Comparison of ENCODE assay signal across 13 cellular contexts in genomic region chr6:85443720-85444119, GRCh38. TPM values are rescaled to one million over a fixed set of nuclear protein-coding genes. Genes with fewer than 3 reads are reported as not detected.
A peak's percentile ranks its signal among the peaks of the same experiment; 100 is the strongest.
DNase-seq lines count a peak whose midpoint lies in the region; ATAC-seq, FAIRE-seq and TF ChIP-seq lines count a peak whose summit lies in the region.
"Had no signal": no experiment of that assay in that cellular context is flagged by ENCODE, and none has a peak within 500 bp of the region (broad histone marks: within the 10 kb centered on the region; RNA-seq: fewer than 3 reads in every experiment).

No MANE protein-coding gene starts in this region.

- intact Hi-C loops in IMR-90 (cut with micrococcal nuclease), result no loop called here

- no peak overlapping the region for H3K9ac ChIP-seq in IMR-90 (ENCODE audit: low read depth, low read length)
- no peak overlapping the region for H3K9ac ChIP-seq in H1 (replicated peaks in 1 of 4; ENCODE audit: extremely low read depth in 1 of 4, low read depth in 3 of 4, low read length in 3 of 4)

- TF ChIP-seq RAD21 in A549 (conservative IDR thresholded peaks at IDR 0.05 in 1 of 2, IDR thresholded peaks at IDR 0.05 in 1 of 2), result no peak
- no peak for TF ChIP-seq RAD21 in IMR-90 (IDR thresholded peaks at IDR 0.05; ENCODE audit: low read length)
- no peak for TF ChIP-seq RAD21 in H1 (IDR thresholded peaks at IDR 0.05 in 1 of 2, conservative IDR thresholded peaks at IDR 0.05 in 1 of 2; ENCODE audit: low read depth in 2 of 2, low read length in 2 of 2)

- H2BK5ac ChIP-seq in IMR-90 (ENCODE audit: low read depth, low read length, poor library complexity, severe bottlenecking) (no peak overlapping the region), H1 (ENCODE audit: low read depth, low read length) (no peak overlapping the region)

- H3K4me3 ChIP-seq in A549 (no peak overlapping the region), IMR-90 (ENCODE audit: insufficient read depth, low read depth, low read length) (no peak overlapping the region), H1 (ENCODE audit: extremely low read depth in 1 of 4, insufficient read depth in 2 of 4, low read depth in 3 of 4, low read length in 4 of 4) (no peak overlapping the region), osteoblast (ENCODE audit: insufficient read depth, low read length) (no peak overlapping the region)

- H3K79me2 ChIP-seq in H1 (ENCODE audit: control insufficient read depth in 1 of 2, insufficient read depth in 2 of 2, low read length in 2 of 2), result no peaks in the 10 kb centered on the region
- peaks cover 14% of the 10 kb centered on the region for H3K79me2 ChIP-seq in osteoblast (ENCODE audit: insufficient read depth, low read length)

- CTCF ChIA-PET in A549 (lab: Yijun Ruan, JAX) (interaction anchor here (1.0 to 2.2 kb wide), 4 partner anchors 12 to 89 kb away, joined by 3 to 6 read pairs (median 4); no protein-coding TSS in a partner anchor), IMR-90 (lab: Yijun Ruan, JAX) (interaction anchor here (0.6 kb wide), 1 partner anchor 16 kb away, joined by 5 read pairs; no protein-coding TSS in a partner anchor), H1 (lab: Charles Lee; ENCODE audit: partially characterized antibody) (interaction anchor here (0.8 kb wide), 1 partner anchor 82 kb away, joined by 3 read pairs; no protein-coding TSS in a partner anchor)

- H4K5ac ChIP-seq in IMR-90 (ENCODE audit: low read depth, low read length) (no peak overlapping the region), H1 (ENCODE audit: insufficient read length, low read depth, low read length) (no peak overlapping the region)

- H4K91ac ChIP-seq in IMR-90 (ENCODE audit: insufficient read depth, low read depth, low read length) (no peak overlapping the region), H1 (replicated peaks; ENCODE audit: insufficient read length, low read length) (no peak overlapping the region)

- H3K18ac ChIP-seq in IMR-90 (ENCODE audit: low read depth, low read length) (no peak overlapping the region), H1 (ENCODE audit: extremely low read depth, low read length) (no peak overlapping the region)

- TF ChIP-seq EP300 in A549 (IDR thresholded peaks at IDR 0.05) (no peak), H1 (IDR thresholded peaks at IDR 0.05; ENCODE audit: borderline replicate concordance in 1 of 2, low read depth in 2 of 2, low read length in 2 of 2) (no peak)

- POLR2A ChIA-PET in A549 (lab: Yijun Ruan, JAX), result no interaction called here
- POLR2A ChIA-PET in IMR-90 (lab: Charles Lee; ENCODE audit: unreplicated experiment), result no interaction called here
- POLR2A ChIA-PET in H1 (lab: Charles Lee; ENCODE audit: partially characterized antibody), result no interaction called here

- no peak for ATAC-seq in A549
- ATAC-seq in IMR-90 (ENCODE audit: low read depth), result no peak
- ATAC-seq: CD8-positive, alpha-beta T cell; HCT116 had no signal

- H2AK9ac ChIP-seq in IMR-90 (replicated peaks; ENCODE audit: low read depth, low read length, poor library complexity), result no peak overlapping the region

- H3K4me1 ChIP-seq in A549 (peaks cover 10% of the 10 kb centered on the region; the same call in 2 of the 3 replicates), IMR-90 (ENCODE audit: control insufficient read depth, insufficient read depth, low read length) (peaks cover 10% of the 10 kb centered on the region; the same call in 1 of the 2 replicates), H1 (replicated peaks in 1 of 4; ENCODE audit: control insufficient read depth in 3 of 4, insufficient read depth in 4 of 4, low read length in 3 of 4) (no peaks in the 10 kb centered on the region), osteoblast (ENCODE audit: insufficient read depth, low read length) (peaks cover 39% of the 10 kb centered on the region)
- H3K4me1 ChIP-seq: Caco-2 had no signal

- DNase-seq in A549 (ENCODE audit: low read depth in 1 of 2, low spot score in 1 of 2) (no peak), IMR-90 (no peak), H1 (ENCODE audit: low read depth in 1 of 2, low spot score in 2 of 2) (no peak), osteoblast (ENCODE audit: insufficient read length, low spot score, missing footprints) (no peak), medulla oblongata (ENCODE audit: extremely low spot score) (no peak), substantia nigra (lab: John Stamatoyannopoulos, UW) (no peak), NOMO-1 (lab: John Stamatoyannopoulos, UW; ENCODE audit: unreplicated experiment in 2 of 2) (no peak)
- DNase-seq: Caco-2; CD8-positive, alpha-beta T cell; DND-41; GF-D8 had no signal

- no TSS peak for BruUV-seq in IMR-90 (replicated peaks; lab: Mats Ljungman, UMichigan)

- H3K23me2 ChIP-seq in H1 (ENCODE audit: low read depth, low read length), result no peaks in the 10 kb centered on the region

- H4K20me1 ChIP-seq in IMR-90 (ENCODE audit: insufficient read depth, low read length), result no peaks in the 10 kb centered on the region
- H4K20me1 ChIP-seq in H1 (replicated peaks in 1 of 2; ENCODE audit: control insufficient read depth in 1 of 2, insufficient read depth in 2 of 2, low read length in 2 of 2), result no peaks in the 10 kb centered on the region
- H4K20me1 ChIP-seq in osteoblast (ENCODE audit: insufficient read depth, low read length), result no peaks in the 10 kb centered on the region

- H3K56ac ChIP-seq in IMR-90 (ENCODE audit: extremely low read depth, insufficient read depth, low read length) (no peak overlapping the region), H1 (replicated peaks; ENCODE audit: insufficient read length, low read depth, low read length) (no peak overlapping the region)

- H2BK120ac ChIP-seq in IMR-90 (ENCODE audit: low read depth, low read length) (no peak overlapping the region), H1 (replicated peaks; ENCODE audit: low read depth, low read length) (no peak overlapping the region)

- H2BK20ac ChIP-seq in IMR-90 (ENCODE audit: low read depth, low read length), result no peak overlapping the region
- no peak overlapping the region for H2BK20ac ChIP-seq in H1 (ENCODE audit: low read length)

- H3K27ac ChIP-seq in A549 (no peak overlapping the region), IMR-90 (ENCODE audit: insufficient read depth, low read length) (no peak overlapping the region), H1 (ENCODE audit: low read depth, low read length) (no peak overlapping the region), osteoblast (ENCODE audit: low read depth, low read length) (peak overlapping the region; percentile 34), substantia nigra (ENCODE audit: low read depth, low read length, poor library complexity, severe bottlenecking) (no peak overlapping the region)

- dilution Hi-C loops in IMR-90 (cut with HindIII; ENCODE audit: low sequenced_read_pairs, unreplicated experiment), result no loop called here

- H3K23ac ChIP-seq in IMR-90 (ENCODE audit: low read depth, low read length) (0 out of 2 replicates have a peak overlapping the region, but pooled peaks have one; percentile 51), H1 (ENCODE audit: insufficient read length) (no peak overlapping the region)

- H3K79me1 ChIP-seq in IMR-90 (ENCODE audit: low read depth in 1 of 2, low read length in 2 of 2) (peaks cover 14 to 17% of the 10 kb centered on the region in 2 experiments), H1 (ENCODE audit: low read depth, low read length) (no peaks in the 10 kb centered on the region)

- H3K36me3 ChIP-seq in IMR-90 (ENCODE audit: control insufficient read depth, insufficient read depth, low read length) (no peaks in the 10 kb centered on the region), H1 (ENCODE audit: control insufficient read depth in 2 of 4, insufficient read depth in 4 of 4, low read length in 3 of 4) (no peaks in the 10 kb centered on the region), osteoblast (ENCODE audit: insufficient read depth, low read length) (peaks cover 5% of the 10 kb centered on the region)

- H2AK5ac ChIP-seq in IMR-90 (ENCODE audit: low read depth, low read length), result no peak overlapping the region
- no peak overlapping the region for H2AK5ac ChIP-seq in H1 (ENCODE audit: low read depth, low read length)

- H3K4ac ChIP-seq in IMR-90 (ENCODE audit: low read depth, low read length) (no peak overlapping the region), H1 (replicated peaks; ENCODE audit: insufficient read length, low read depth, low read length) (no peak overlapping the region)

- no peak overlapping the region for H3K14ac ChIP-seq in IMR-90 (replicated peaks; ENCODE audit: low read depth, low read length)
- no peak overlapping the region for H3K14ac ChIP-seq in H1 (ENCODE audit: insufficient read length)

- no peak overlapping the region for H3K4me2 ChIP-seq in A549
- H3K4me2 ChIP-seq in IMR-90 (ENCODE audit: low read depth, low read length), result no peak overlapping the region
- no peak overlapping the region for H3K4me2 ChIP-seq in H1 (ENCODE audit: insufficient read depth in 1 of 2, low read depth in 2 of 2, low read length in 2 of 2)
- peak overlapping the region; percentile 42 for H3K4me2 ChIP-seq in osteoblast (ENCODE audit: insufficient read depth, low read length)

- TF ChIP-seq POLR2A in A549 (IDR thresholded peaks at IDR 0.05; ENCODE audit: low read length) (no peak), IMR-90 (IDR thresholded peaks at IDR 0.05; ENCODE audit: low read depth, low read length) (no peak), H1 (IDR thresholded peaks at IDR 0.05; ENCODE audit: control extremely low read depth in 1 of 2, low read depth in 2 of 2, low read length in 2 of 2) (no peak)

- peaks cover 2% of the 10 kb centered on the region; the same call in 1 of the 2 replicates for H3K9me1 ChIP-seq in IMR-90 (ENCODE audit: insufficient read depth, low read length)

- H3K27me3 ChIP-seq in IMR-90 (ENCODE audit: control insufficient read depth, insufficient read depth, low read length) (no peaks in the 10 kb centered on the region), H1 (replicated peaks in 1 of 4; ENCODE audit: control insufficient read depth in 3 of 4, extremely low read depth in 1 of 4, insufficient read depth in 3 of 4, low read length in 3 of 4) (peaks cover 7 to 12% (median 10%) of the 10 kb centered on the region in 4 experiments), osteoblast (ENCODE audit: insufficient read depth, low read length) (no peaks in the 10 kb centered on the region)

- FAIRE-seq in A549 (lab: Jason Lieb, UNC) (no peak), H1 (lab: Jason Lieb, UNC) (no peak)
- FAIRE-seq: H54 had no signal

- H2AFZ ChIP-seq in IMR-90 (replicated peaks; ENCODE audit: low read length, poor library complexity) (no peak overlapping the region), H1 (ENCODE audit: low read length) (no peak overlapping the region), osteoblast (ENCODE audit: low read length) (no peak overlapping the region)

- H2BK12ac ChIP-seq in H1 (ENCODE audit: low read depth, low read length), result no peak overlapping the region

- no peak for TF ChIP-seq CTCF in A549 (IDR thresholded peaks at IDR 0.05)
- TF ChIP-seq CTCF in IMR-90 (conservative IDR thresholded peaks at IDR 0.05; ENCODE audit: low read depth, low read length), result no peak
- TF ChIP-seq CTCF in H1 (IDR thresholded peaks at IDR 0.05; ENCODE audit: control extremely low read depth in 1 of 3, insufficient read depth in 1 of 3, low read depth in 1 of 3, low read length in 3 of 3), result no peak
- TF ChIP-seq CTCF in osteoblast (IDR thresholded peaks at IDR 0.05; ENCODE audit: extremely low read depth, low read depth, low read length), result no peak

- in situ Hi-C loops in IMR-90 (cut with MboI; ENCODE audit: low sequenced_read_pairs), result no loop called here

- H2BK15ac ChIP-seq in IMR-90 (ENCODE audit: low read depth, low read length) (no peak overlapping the region), H1 (ENCODE audit: low read length) (no peak overlapping the region)

- H4K8ac ChIP-seq in IMR-90 (ENCODE audit: low read depth in 2 of 2, low read length in 2 of 2) (no peak overlapping the region), H1 (ENCODE audit: extremely low read depth, insufficient read depth, low read length) (no peak overlapping the region)

- H3K9me3 ChIP-seq in A549, result 0 out of 3 replicates have a peak, but pooled peaks cover 3% of the 10 kb centered on the region
- peaks cover 5% of the 10 kb centered on the region for H3K9me3 ChIP-seq in IMR-90 (ENCODE audit: control insufficient read depth, insufficient read depth, low read length)
- H3K9me3 ChIP-seq in H1 (ENCODE audit: insufficient read depth in 2 of 2, low read depth in 1 of 2, low read length in 1 of 2), result peaks cover 0 to 3% of the 10 kb centered on the region in 2 experiments; a peak in 1 of 4 replicates
- H3K9me3 ChIP-seq in osteoblast (ENCODE audit: low read depth, low read length), result no peaks in the 10 kb centered on the region
- H3K9me3 ChIP-seq: Caco-2 had no signal

RNA-seq across cellular contexts. Expression of gene NT5E, which starts 6.2 kb away (rescaled TPM):
- polyA plus RNA-seq in A549 (2011; rRNA removed) (54.8 and 61.0 TPM in 2 replicates), A549 (2017; fragmentation: RNase III; extraction: RNeasy Plus Mini Kit Qiagen cat#74134 plus additional on column Dnase treatment) (16.8 to 20.8 TPM (median 18.9 TPM) in 3 replicates), IMR-90 (2012; rRNA removed) (153 and 178 TPM in 2 replicates), H1 (2011; rRNA removed) (0.74 and 1.3 TPM in 2 replicates)
- polyA plus RNA-seq in A549 (2012; cell fraction: cytosol; rRNA removed), result 19.3 and 27.1 TPM in 2 replicates
- 18.2 and 40.2 TPM in 2 replicates for polyA plus RNA-seq in A549 (2012; cell fraction: nucleus; rRNA removed)
- 34.8 and 36.1 TPM in 2 replicates for polyA minus RNA-seq in A549 (2011; rRNA and poly(A)+ RNA removed)
- total RNA-seq in IMR-90 (2012; rRNA removed) (280 and 281 TPM in 2 replicates), osteoblast (219 and 280 TPM in 2 replicates)
- 55.3 and 126 TPM in 2 replicates for polyA plus RNA-seq in IMR-90 (2012; cell fraction: cytosol; rRNA removed)
- 66.2 and 102 TPM in 2 replicates for polyA plus RNA-seq in IMR-90 (2012; cell fraction: nucleus; rRNA removed; ENCODE audit: low replicate concordance)
- 1.1 and 1.5 TPM in 2 replicates for total RNA-seq in H1 (2021; fragmentation: NEBNext Ultra II Directional; extraction: Animal tissue kit (Norgen Biotek cat#: 25700))
- polyA plus RNA-seq in H1 (2011; cell fraction: cytosol; rRNA removed), result 0.61 TPM
- 1.7 TPM for polyA plus RNA-seq in H1 (2011; cell fraction: nucleus; rRNA removed)
- 0.68 to 1.6 TPM (median 0.88 TPM) in 4 replicates for polyA plus RNA-seq in H1 (2012, experiment 1 of 2)
- polyA plus RNA-seq in H1 (2012, experiment 2 of 2), result 0.22 TPM
- 3.0 TPM for polyA plus RNA-seq in H1 (2013, experiment 1 of 2)
- polyA plus RNA-seq in H1 (2013, experiment 2 of 2), result 3.1 TPM
- 0.38 and 2.9 TPM in 2 replicates for polyA minus RNA-seq in H1 (2011; rRNA and poly(A)+ RNA removed)
- not detected for polyA minus RNA-seq in H1 (2011; cell fraction: cytosol; rRNA and poly(A)+ RNA removed)
- polyA minus RNA-seq in H1 (2011; cell fraction: nucleus; rRNA and poly(A)+ RNA removed), result 1.3 TPM

Comparison
In these comparisons a context has a peak if more than half of its experiments do, and no peak if none do; other contexts are left out.
1. RNA of gene NT5E, which starts 6.2 kb away (total RNA-seq): 280 to 281 TPM in IMR-90 and 219 to 280 TPM in osteoblast; 1.1 to 1.5 TPM in H1; every median in the first group is over 10 times any median in the second.
2. Of the 18 proteins assayed by ChIP-seq in both H1 and A549: peak only in H1: none; only in A549: none; in both: MAFK; in neither: 17.